In genomic region chr4:77805802-77806201, GRCh38 we compare ENCODE assay signal across 24 cellular contexts. TPM values are rescaled to one million over a fixed set of nuclear protein-coding genes. Genes with fewer than 3 reads are reported as not detected.
DNase-seq lines count a peak whose midpoint lies in the region; ATAC-seq and TF ChIP-seq lines count a peak whose summit lies in the region.
"Had no signal": no experiment of that assay in that cellular context is flagged by ENCODE, and none has a peak within 500 bp of the region (broad histone marks: within the 10 kb centered on the region; RNA-seq: fewer than 3 reads in every experiment).

No MANE protein-coding gene starts in this region.

- 87% methylated on average over 7 of the region's 7 CpGs for WGBS in suprapubic skin

- peaks cover 2 to 10% of the 10 kb centered on the region in 2 donors for H3K36me3 Mint-ChIP-seq in activated T-cell treated with anti-CD3 and anti-CD28 coated beads, Interleukin-2, amount 50 U/mL, for 72 hours (ENCODE audit: insufficient read depth in 2 of 2)
- peaks cover 1 to 3% (median 2%) of the 10 kb centered on the region in 3 donors for H3K36me3 Mint-ChIP-seq in immature natural killer cell
- H3K36me3 Mint-ChIP-seq in stimulated activated naive B cell treated with anti-CD40 and anti-IgM and Interleukin-4, amounts not matched to agents 10 μg/mL and 1 μg/mL and 100 μg/mL, for 72 hours: peaks cover 6 to 22% of the 10 kb centered on the region in 2 donors
- H3K36me3 Mint-ChIP-seq in activated T-helper 1 cell treated with anti-CD3 and anti-CD28 coated beads, Interleukin-12 subunit alpha, Interleukin-12 subunit beta, Interleukin-2, Interleukin-4 antibody, amounts not matched to agents 30 ng/mL and 10 ng/mL and 1 ng/mL, durations not matched to agents 14 hours and 24 hours and 36 hours (ENCODE audit: low read depth): peaks cover 10% of the 10 kb centered on the region
- H3K36me3 Mint-ChIP-seq: WTC11 had no signal

- TF ChIP-seq POLR2A in suprapubic skin (IDR thresholded peaks at IDR 0.05): no peak

- no peak for ATAC-seq in activated T-cell treated with anti-CD3 and anti-CD28 coated beads, Interleukin-2, amount 50 U/mL, for 72 hours (replicated peaks in 1 of 2)
- ATAC-seq in stimulated activated naive B cell treated with anti-CD40 and anti-IgM and Interleukin-4, amounts not matched to agents 10 μg/mL and 1 μg/mL and 100 μg/mL, for 72 hours (replicated peaks): no peak
- ATAC-seq: WTC11 had no signal

- intact Hi-C loops in activated T-helper 1 cell treated with anti-CD3 and anti-CD28 coated beads, Interleukin-12 subunit alpha, Interleukin-12 subunit beta, Interleukin-2, Interleukin-4 antibody, amounts not matched to agents 30 ng/mL and 10 ng/mL and 1 ng/mL, durations not matched to agents 14 hours and 24 hours and 36 hours (cut with micrococcal nuclease): no loop called here

- H3K36me3 ChIP-seq in OCI-LY3 (replicated peaks; ENCODE audit: low read depth, low read length): peaks cover 1% of the 10 kb centered on the region
- no peaks in the 10 kb centered on the region for H3K36me3 ChIP-seq in suprapubic skin
- H3K36me3 ChIP-seq: adrenal gland, brain microvascular endothelial cell, vagina had no signal

- H3K4me2 ChIP-seq in OCI-LY3 (ENCODE audit: low read length): 0 out of 2 replicates have a peak overlapping the region, but pooled peaks have one; percentile 6
- H3K4me2 ChIP-seq: smooth muscle cell had no signal

- H3K4me1 Mint-ChIP-seq in activated T-cell treated with anti-CD3 and anti-CD28 coated beads, Interleukin-2, amount 50 U/mL, for 72 hours (ENCODE audit: low read depth): peaks cover 82% of the 10 kb centered on the region
- H3K4me1 Mint-ChIP-seq in immature natural killer cell: peaks cover 89 to 99% of the 10 kb centered on the region in 2 donors
- peaks cover 26 to 66% of the 10 kb centered on the region in 2 donors for H3K4me1 Mint-ChIP-seq in stimulated activated naive B cell treated with anti-CD40 and anti-IgM and Interleukin-4, amounts not matched to agents 10 μg/mL and 1 μg/mL and 100 μg/mL, for 72 hours
- H3K4me1 Mint-ChIP-seq in activated T-helper 1 cell treated with anti-CD3 and anti-CD28 coated beads, Interleukin-12 subunit alpha, Interleukin-12 subunit beta, Interleukin-2, Interleukin-4 antibody, amounts not matched to agents 30 ng/mL and 10 ng/mL and 1 ng/mL, durations not matched to agents 14 hours and 24 hours and 36 hours (ENCODE audit: low read depth): peaks cover 51% of the 10 kb centered on the region

- H3K9ac ChIP-seq in OCI-LY3 (ENCODE audit: low read length): no peak overlapping the region

- H3K27me3 Mint-ChIP-seq in activated T-cell treated with anti-CD3 and anti-CD28 coated beads, Interleukin-2, amount 50 U/mL, for 72 hours (ENCODE audit: low read depth): no peaks in the 10 kb centered on the region
- H3K27me3 Mint-ChIP-seq in immature natural killer cell (ENCODE audit: low read depth in 3 of 3): peaks cover 2 to 15% (median 13%) of the 10 kb centered on the region in 3 donors
- no peaks in the 10 kb centered on the region for H3K27me3 Mint-ChIP-seq in stimulated activated naive B cell treated with anti-CD40 and anti-IgM and Interleukin-4, amounts not matched to agents 10 μg/mL and 1 μg/mL and 100 μg/mL, for 72 hours
- no peaks in the 10 kb centered on the region for H3K27me3 Mint-ChIP-seq in activated T-helper 1 cell treated with anti-CD3 and anti-CD28 coated beads, Interleukin-12 subunit alpha, Interleukin-12 subunit beta, Interleukin-2, Interleukin-4 antibody, amounts not matched to agents 30 ng/mL and 10 ng/mL and 1 ng/mL, durations not matched to agents 14 hours and 24 hours and 36 hours (ENCODE audit: insufficient read depth)

- H3K4me1 ChIP-seq in OCI-LY3 (ENCODE audit: low read length): peaks cover 10% of the 10 kb centered on the region
- H3K4me1 ChIP-seq in suprapubic skin: peaks cover 20% of the 10 kb centered on the region
- H3K4me1 ChIP-seq: testis had no signal

- H3K4me3 Mint-ChIP-seq in activated T-cell treated with anti-CD3 and anti-CD28 coated beads, Interleukin-2, amount 50 U/mL, for 72 hours: peak overlapping the region; percentile 43 to 50
- peak overlapping the region; percentile 10 to 48 (median 21) for H3K4me3 Mint-ChIP-seq in immature natural killer cell
- no peak overlapping the region for H3K4me3 Mint-ChIP-seq in stimulated activated naive B cell treated with anti-CD40 and anti-IgM and Interleukin-4, amounts not matched to agents 10 μg/mL and 1 μg/mL and 100 μg/mL, for 72 hours
- H3K4me3 Mint-ChIP-seq in activated T-helper 1 cell treated with anti-CD3 and anti-CD28 coated beads, Interleukin-12 subunit alpha, Interleukin-12 subunit beta, Interleukin-2, Interleukin-4 antibody, amounts not matched to agents 30 ng/mL and 10 ng/mL and 1 ng/mL, durations not matched to agents 14 hours and 24 hours and 36 hours: no peak overlapping the region
- H3K4me3 Mint-ChIP-seq: WTC11 had no signal

- peaks cover 86% of the 10 kb centered on the region for H4K20me1 ChIP-seq in OCI-LY3 (ENCODE audit: insufficient read depth, low read length)

- no peaks in the 10 kb centered on the region for H3K9me3 Mint-ChIP-seq in activated T-cell treated with anti-CD3 and anti-CD28 coated beads, Interleukin-2, amount 50 U/mL, for 72 hours
- H3K9me3 Mint-ChIP-seq in immature natural killer cell: no peaks in the 10 kb centered on the region
- peaks cover 0 to 2% of the 10 kb centered on the region in 2 donors for H3K9me3 Mint-ChIP-seq in stimulated activated naive B cell treated with anti-CD40 and anti-IgM and Interleukin-4, amounts not matched to agents 10 μg/mL and 1 μg/mL and 100 μg/mL, for 72 hours
- H3K9me3 Mint-ChIP-seq in activated T-helper 1 cell treated with anti-CD3 and anti-CD28 coated beads, Interleukin-12 subunit alpha, Interleukin-12 subunit beta, Interleukin-2, Interleukin-4 antibody, amounts not matched to agents 30 ng/mL and 10 ng/mL and 1 ng/mL, durations not matched to agents 14 hours and 24 hours and 36 hours: no peaks in the 10 kb centered on the region
- H3K9me3 Mint-ChIP-seq: WTC11 had no signal

- H3K9me3 ChIP-seq in OCI-LY3 (ENCODE audit: insufficient read depth, low read length) (no peaks in the 10 kb centered on the region), suprapubic skin (no peaks in the 10 kb centered on the region)
- H3K9me3 ChIP-seq: adrenal gland, testis, vagina had no signal

- no peak for DNase-seq in activated T-cell treated with anti-CD3 and anti-CD28 coated beads, Interleukin-2, amount 50 U/mL, for 72 hours
- no peak for DNase-seq in activated T-cell treated with anti-CD3 and anti-CD28 coated beads, Interleukin-2, amount 50 U/mL, for 1 hour
- DNase-seq in immature natural killer cell (no peak), anterior cingulate cortex (lab: John Stamatoyannopoulos, UW) (no peak), suprapubic skin (ENCODE audit: low spot score in 2 of 2) (no peak)
- DNase-seq in stimulated activated naive B cell treated with anti-CD40 and anti-IgM and Interleukin-4, amounts not matched to agents 10 μg/mL and 1 μg/mL and 100 μg/mL, for 72 hours: no peak
- no peak for DNase-seq in activated T-helper 1 cell treated with anti-CD3 and anti-CD28 coated beads, Interleukin-12 subunit alpha, Interleukin-12 subunit beta, Interleukin-2, Interleukin-4 antibody, amounts not matched to agents 30 ng/mL and 10 ng/mL and 1 ng/mL, durations not matched to agents 14 hours and 24 hours and 36 hours (ENCODE audit: low spot score)
- DNase-seq: adrenal gland; brain microvascular endothelial cell; C1 segment of cervical spinal cord; effector CD4-positive, alpha-beta T cell; EL; head of caudate nucleus; mesenchymal stem cell; NCI-H1417 treated with DMSO at 0.1 percent for 48 hours; NCI-H774; retina; stimulated activated CD4-positive, alpha-beta T cell treated with anti-CD3 and anti-CD28 coated beads, Interleukin-2, amount 100 ng/mL, for 24 hours; testis had no signal

- H3K27ac ChIP-seq in OCI-LY3 (ENCODE audit: low read length) (no peak overlapping the region), suprapubic skin (no peak overlapping the region)
- H3K27ac ChIP-seq: adrenal gland, brain microvascular endothelial cell, SK-N-MC, testis, vagina had no signal

- H2AFZ ChIP-seq in OCI-LY3 (ENCODE audit: low read depth, low read length): no peak overlapping the region

- peaks cover 96% of the 10 kb centered on the region for H3K79me2 ChIP-seq in OCI-LY3 (ENCODE audit: low read length)

- TF ChIP-seq CTCF in OCI-LY3 (IDR thresholded peaks at IDR 0.05; ENCODE audit: low read depth, low read length) (no peak), suprapubic skin (IDR thresholded peaks at IDR 0.05) (no peak)

- TF ChIP-seq EP300 in suprapubic skin (IDR thresholded peaks at IDR 0.05): no peak

- H3K27ac Mint-ChIP-seq in activated T-cell treated with anti-CD3 and anti-CD28 coated beads, Interleukin-2, amount 50 U/mL, for 72 hours: peak overlapping the region; percentile 91
- H3K27ac Mint-ChIP-seq in immature natural killer cell: peak overlapping the region in 4 of 6 donors; percentile 10 to 48 (median 36)
- H3K27ac Mint-ChIP-seq in stimulated activated naive B cell treated with anti-CD40 and anti-IgM and Interleukin-4, amounts not matched to agents 10 μg/mL and 1 μg/mL and 100 μg/mL, for 72 hours: peak overlapping the region; percentile 20
- no peak overlapping the region for H3K27ac Mint-ChIP-seq in activated T-helper 1 cell treated with anti-CD3 and anti-CD28 coated beads, Interleukin-12 subunit alpha, Interleukin-12 subunit beta, Interleukin-2, Interleukin-4 antibody, amounts not matched to agents 30 ng/mL and 10 ng/mL and 1 ng/mL, durations not matched to agents 14 hours and 24 hours and 36 hours
- H3K27ac Mint-ChIP-seq: WTC11 had no signal

- H3K4me3 ChIP-seq in OCI-LY3 (ENCODE audit: low read length) (no peak overlapping the region), suprapubic skin (no peak overlapping the region)
- H3K4me3 ChIP-seq: adrenal gland, SK-N-MC, smooth muscle cell, testis, vagina had no signal

- H3K27me3 ChIP-seq in OCI-LY3 (ENCODE audit: low read depth, low read length): no peaks in the 10 kb centered on the region
- no peaks in the 10 kb centered on the region for H3K27me3 ChIP-seq in suprapubic skin
- H3K27me3 ChIP-seq: adrenal gland, brain microvascular endothelial cell, testis, vagina had no signal

RNA-seq across cellular contexts. Expression of gene CNOT6L, which starts 13.4 kb away (rescaled TPM):
- total RNA-seq in activated T-cell treated with anti-CD3 and anti-CD28 coated beads, Interleukin-2, amount 50 U/mL, for 72 hours: 100 to 1,000 TPM; 209 to 223 TPM
- 10 to 100 TPM; 26.0 to 61.8 (median 46.4) TPM for polyA plus RNA-seq in immature natural killer cell
- total RNA-seq in suprapubic skin: 10 to 100 TPM; 21.3 to 45.8 (median 39.6) TPM
- 119 and 121 TPM in 2 replicates for total RNA-seq in activated T-helper 1 cell treated with anti-CD3 and anti-CD28 coated beads, Interleukin-12 subunit alpha, Interleukin-12 subunit beta, Interleukin-2, Interleukin-4 antibody, amounts not matched to agents 30 ng/mL and 10 ng/mL and 1 ng/mL, durations not matched to agents 14 hours and 24 hours and 36 hours

RNA-seq across cellular contexts. Expression of gene MRPL1, which starts 56.8 kb away (rescaled TPM):
- total RNA-seq in activated T-cell treated with anti-CD3 and anti-CD28 coated beads, Interleukin-2, amount 50 U/mL, for 72 hours: 10 to 100 TPM; 39.3 to 76.8 TPM
- polyA plus RNA-seq in immature natural killer cell: 10 to 100 TPM; 18.1 to 33.2 (median 24.4) TPM
- 10 to 100 TPM; 13.2 to 28.2 (median 15.6) TPM for total RNA-seq in suprapubic skin
- 72.7 and 75.0 TPM in 2 replicates for total RNA-seq in activated T-helper 1 cell treated with anti-CD3 and anti-CD28 coated beads, Interleukin-12 subunit alpha, Interleukin-12 subunit beta, Interleukin-2, Interleukin-4 antibody, amounts not matched to agents 30 ng/mL and 10 ng/mL and 1 ng/mL, durations not matched to agents 14 hours and 24 hours and 36 hours

Comparison
In these comparisons a context has a peak if more than half of its experiments do, and no peak if none do; other contexts are left out.
1. H3K4me3 Mint-ChIP-seq: peak in activated T-cell treated with anti-CD3 and anti-CD28 coated beads, Interleukin-2, amount 50 U/mL, for 72 hours (2 of 2) and immature natural killer cell (5 of 5); none in stimulated activated naive B cell treated with anti-CD40 and anti-IgM and Interleukin-4, amounts not matched to agents 10 μg/mL and 1 μg/mL and 100 μg/mL, for 72 hours (0 of 2) and activated T-helper 1 cell treated with anti-CD3 and anti-CD28 coated beads, Interleukin-12 subunit alpha, Interleukin-12 subunit beta, Interleukin-2, Interleukin-4 antibody, amounts not matched to agents 30 ng/mL and 10 ng/mL and 1 ng/mL, durations not matched to agents 14 hours and 24 hours and 36 hours (single experiment).